ENCODE assay signal across 12 cellular contexts in the genomic region with DNA sequence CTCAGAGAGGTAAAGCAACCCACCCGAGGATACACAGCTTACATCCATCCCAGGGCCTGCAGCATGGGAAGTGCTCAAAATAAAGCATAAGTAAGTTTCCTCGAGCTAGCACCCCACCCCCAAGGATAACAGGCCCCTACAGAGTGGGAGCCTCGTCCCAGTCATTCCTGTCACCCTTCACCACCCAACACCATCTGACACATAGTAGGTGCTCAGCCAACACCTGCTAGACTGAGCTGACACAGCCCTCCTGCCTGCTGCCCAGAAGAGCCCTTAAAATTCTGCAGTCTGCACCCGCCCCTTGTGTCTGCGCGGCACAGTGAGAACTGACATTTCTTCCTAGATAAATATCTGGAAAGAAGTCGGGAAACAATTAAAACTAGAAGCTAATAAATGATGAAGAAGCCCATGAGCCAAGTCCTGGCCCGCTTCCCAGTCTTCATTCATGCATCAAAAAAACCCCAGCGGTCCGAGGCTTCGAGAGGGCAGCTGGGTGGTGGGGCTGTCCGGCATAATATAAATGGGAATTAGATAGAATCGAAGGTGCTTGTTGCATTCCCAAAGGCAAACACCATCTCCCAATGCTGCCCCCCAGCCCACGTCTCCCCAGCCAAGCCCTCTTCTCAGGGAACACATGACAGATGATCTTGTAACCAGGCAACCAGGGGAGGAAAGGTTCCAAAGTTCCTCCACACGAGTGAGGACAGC.
DNase-seq lines count a peak whose midpoint lies in the region; ATAC-seq lines count a peak whose summit lies in the region.
"Had no signal": no experiment of that assay in that cellular context is flagged by ENCODE, and none has a peak within 500 bp of the region (broad histone marks: within the 10 kb centered on the region; RNA-seq: fewer than 3 reads in every experiment).

No MANE protein-coding gene starts in this region.

- no peaks in the 10 kb centered on the region for H3K9me3 Mint-ChIP-seq in activated naive CD4-positive, alpha-beta T cell treated with anti-CD3 and anti-CD28 coated beads, Interleukin-2, amount 50 U/mL, for 72 hours

- H3K36me3 Mint-ChIP-seq in activated naive CD4-positive, alpha-beta T cell treated with anti-CD3 and anti-CD28 coated beads, Interleukin-2, amount 50 U/mL, for 72 hours: peaks cover 10 to 30% of the 10 kb centered on the region in 2 donors

- peak; percentile 10 for DNase-seq in NCI-H510A treated with DMSO at 0.1 percent for 48 hours (lab: John Stamatoyannopoulos, UW)
- DNase-seq in NCI-H510A (lab: John Stamatoyannopoulos, UW): no peak
- peak; percentile 6 for DNase-seq in HT-29 (ENCODE audit: low spot score)
- DNase-seq in activated naive CD4-positive, alpha-beta T cell treated with anti-CD3 and anti-CD28 coated beads, Interleukin-2, amount 50 U/mL, for 72 hours (ENCODE audit: low spot score in 2 of 2): peak in 1 of 2 donors; percentile 37
- DNase-seq in left kidney (ENCODE audit: low read depth, low spot score): peak; percentile 66
- no peak for DNase-seq in NCI-H524 (lab: John Stamatoyannopoulos, UW)
- DNase-seq in NCI-H2107 treated with DMSO at 0.1 percent for 48 hours (lab: John Stamatoyannopoulos, UW; ENCODE audit: unreplicated experiment): no peak
- DNase-seq in SHP77 treated with DMSO at 0.1 percent for 48 hours (lab: John Stamatoyannopoulos, UW): no peak
- DNase-seq: EL, esophagus squamous epithelium, mucosa of descending colon, right lobe of liver had no signal

- H3K27ac Mint-ChIP-seq in activated naive CD4-positive, alpha-beta T cell treated with anti-CD3 and anti-CD28 coated beads, Interleukin-2, amount 50 U/mL, for 72 hours: peak overlapping the region; percentile 90 to 95

- peak; percentile 6 to 42 for ATAC-seq in activated naive CD4-positive, alpha-beta T cell treated with anti-CD3 and anti-CD28 coated beads, Interleukin-2, amount 50 U/mL, for 72 hours
- ATAC-seq: mucosa of descending colon, right lobe of liver had no signal

Comparison
In these comparisons a context has a peak if more than half of its experiments do, and no peak if none do; other contexts are left out.
1. DNase-seq: peak in NCI-H510A treated with DMSO at 0.1 percent for 48 hours (single experiment), HT-29 (single experiment) and left kidney (single experiment); none in NCI-H510A (single experiment), NCI-H524 (0 of 2), NCI-H2107 treated with DMSO at 0.1 percent for 48 hours (single experiment) and SHP77 treated with DMSO at 0.1 percent for 48 hours (single experiment).